In genomic region chr10:338176-339037, GRCh38 we compare ENCODE assay signal across 14 cellular contexts.
DNase-seq lines count a peak whose midpoint lies in the region; ATAC-seq and TF ChIP-seq lines count a peak whose summit lies in the region.
"Had no signal": no experiment of that assay in that cellular context is flagged by ENCODE, and none has a peak within 500 bp of the region (broad histone marks: within the 10 kb centered on the region; RNA-seq: fewer than 3 reads in every experiment).

No MANE protein-coding gene starts in this region.

- H3K9me3 ChIP-seq in ascending aorta, result no peaks in the 10 kb centered on the region
- no peaks in the 10 kb centered on the region for H3K9me3 ChIP-seq in suprapubic skin
- H3K9me3 ChIP-seq: body of pancreas had no signal

- WGBS in suprapubic skin, result 52% methylated on average over 32 of the region's 33 CpGs

- H3K4me1 ChIP-seq in ascending aorta, result peaks cover 4 to 21% of the 10 kb centered on the region in 2 donors
- peaks cover 16% of the 10 kb centered on the region for H3K4me1 ChIP-seq in suprapubic skin
- H3K4me1 ChIP-seq: body of pancreas had no signal

- H3K4me3 ChIP-seq in ascending aorta (peak overlapping the region in 1 of 2 donors; percentile 5), kidney epithelial cell (ENCODE audit: low read depth, low read length) (no peak overlapping the region), suprapubic skin (no peak overlapping the region)
- H3K4me3 ChIP-seq: body of pancreas had no signal

- H3K36me3 ChIP-seq in ascending aorta (peaks cover 9 to 38% of the 10 kb centered on the region in 2 donors), kidney epithelial cell (ENCODE audit: control insufficient read depth, insufficient read depth, low read length) (peaks cover 2% of the 10 kb centered on the region), suprapubic skin (peaks cover 26% of the 10 kb centered on the region)

- ATAC-seq in HG03342 (IDR thresholded peaks at IDR 0.05; ENCODE audit: unreplicated experiment), result no peak
- ATAC-seq: body of pancreas had no signal

- TF ChIP-seq EP300 in suprapubic skin (IDR thresholded peaks at IDR 0.05), result no peak

- TF ChIP-seq CTCF in ascending aorta (IDR thresholded peaks at IDR 0.05) (no peak), kidney epithelial cell (IDR thresholded peaks at IDR 0.05; ENCODE audit: insufficient read depth, low read length, poor library complexity, severe bottlenecking) (no peak), suprapubic skin (IDR thresholded peaks at IDR 0.05) (no peak)

- H3K27me3 ChIP-seq in ascending aorta (no peaks in the 10 kb centered on the region), kidney epithelial cell (ENCODE audit: control insufficient read depth, insufficient read depth, low read length) (no peaks in the 10 kb centered on the region), suprapubic skin (no peaks in the 10 kb centered on the region)
- H3K27me3 ChIP-seq: body of pancreas had no signal

- DNase-seq in NCI-H1417 (lab: John Stamatoyannopoulos, UW) (peak in 2 of 3 experiments; percentile 6 to 18), NCI-H1417 treated with DMSO at 0.1 percent for 48 hours (lab: John Stamatoyannopoulos, UW) (no peak), ascending aorta (ENCODE audit: low spot score in 2 of 2) (peak in 1 of 2 donors; percentile 73), kidney epithelial cell (ENCODE audit: low read depth) (peak; percentile 90), suprapubic skin (ENCODE audit: low spot score in 2 of 2) (no peak), Kasumi-1 (lab: John Stamatoyannopoulos, UW) (no peak)
- DNase-seq in activated CD4-positive, alpha-beta T cell treated with anti-CD3 and anti-CD28 coated beads for 4 hours, result no peak
- DNase-seq: 8988T; activated CD4-positive, alpha-beta T cell treated with anti-CD3 and anti-CD28 coated beads, Interleukin-2, amount 50 U/mL, for 48 hours; hippocampal formation; NCI-H1092; SIG-M5 had no signal

- intact Hi-C loops in ascending aorta (cut with DNase I), result loop anchor here (1.0 kb wide), 1 partner anchor 31 kb away; no protein-coding TSS in a partner anchor

- no peak for TF ChIP-seq POLR2A in suprapubic skin (IDR thresholded peaks at IDR 0.05)

- H3K27ac ChIP-seq in ascending aorta, result peak overlapping the region; percentile 39 to 44
- peak overlapping the region; percentile 23 for H3K27ac ChIP-seq in suprapubic skin

Comparison
In these comparisons a context has a peak if more than half of its experiments do, and no peak if none do; other contexts are left out.
1. DNase-seq: peak in NCI-H1417 (2 of 3) and kidney epithelial cell (single experiment); none in NCI-H1417 treated with DMSO at 0.1 percent for 48 hours (single experiment), suprapubic skin (0 of 2), Kasumi-1 (0 of 2) and activated CD4-positive, alpha-beta T cell treated with anti-CD3 and anti-CD28 coated beads for 4 hours (0 of 2).